26 cellular contexts compared by ENCODE assay signal in the genomic region with DNA sequence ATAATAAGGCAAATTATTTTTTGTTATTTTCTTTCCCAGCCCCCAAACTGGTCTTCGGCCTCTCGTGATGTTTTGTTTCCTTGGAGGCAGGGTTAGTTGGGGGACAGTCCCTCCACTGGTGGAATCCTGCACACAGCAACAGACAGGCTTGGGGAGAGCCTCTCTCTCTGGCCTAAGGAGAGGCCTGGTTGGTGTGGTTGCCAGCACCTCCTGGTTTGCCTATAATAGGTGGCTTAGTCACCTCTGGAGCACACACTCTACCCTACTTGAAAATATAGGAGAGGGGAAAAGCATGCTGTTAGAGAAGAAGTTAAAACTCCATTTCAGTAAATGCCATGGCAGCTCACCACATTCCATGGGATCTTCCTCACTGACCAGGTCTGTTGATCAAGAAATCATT.
"Had no signal": no experiment of that assay in that cellular context is flagged by ENCODE, and none has a peak within 500 bp of the region (broad histone marks: within the 10 kb centered on the region; RNA-seq: fewer than 3 reads in every experiment).

No MANE protein-coding gene starts in this region.

- H3K4me1 ChIP-seq: ascending aorta, breast epithelium, colonic mucosa, gastroesophageal sphincter had no signal

- ATAC-seq: activated CD4-positive, alpha-beta T cell treated with anti-CD3 and anti-CD28 coated beads for 36 hours; activated CD8-positive, alpha-beta memory T cell treated with anti-CD3 and anti-CD28 coated beads, Interleukin-2, amount 10 ng/mL, durations not matched to agents 7 days and 5 days; activated CD8-positive, alpha-beta T cell treated with anti-CD3 and anti-CD28 coated beads, Interleukin-2, amount 10 ng/mL, durations not matched to agents 7 days and 5 days; activated naive CD4-positive, alpha-beta T cell treated with anti-CD3 and anti-CD28 coated beads, Interleukin-2, amount 50 U/mL, for 72 hours; gastroesophageal sphincter had no signal

- DNase-seq: activated CD4-positive, alpha-beta memory T cell treated with anti-CD3 and anti-CD28 coated beads for 36 hours; activated CD4-positive, alpha-beta T cell treated with anti-CD3 and anti-CD28 coated beads for 36 hours; activated CD4-positive, alpha-beta T cell treated with anti-CD3 and anti-CD28 coated beads, Interleukin-2, amount 10 ng/mL, durations not matched to agents 24 days and 14 days; activated CD4-positive, CD25-positive, alpha-beta regulatory T cell; activated CD4-positive, CD25-positive, alpha-beta regulatory T cell treated with anti-CD3 and anti-CD28 coated beads, Interleukin-2, amount 50 U/mL, for 72 hours; activated CD8-positive, alpha-beta memory T cell treated with anti-CD3 and anti-CD28 coated beads, Interleukin-2, amount 10 ng/mL, durations not matched to agents 7 days and 5 days; activated CD8-positive, alpha-beta memory T cell treated with anti-CD3 and anti-CD28 coated beads, Interleukin-2, amount 50 U/mL, for 4 hours; activated CD8-positive, alpha-beta T cell treated with anti-CD3 and anti-CD28 coated beads, Interleukin-2, amount 10 ng/mL, durations not matched to agents 7 days and 5 days; activated effector memory CD4-positive, alpha-beta T cell treated with anti-CD3 and anti-CD28 coated beads, Interleukin-2, amount 50 U/mL, for 16 hours; activated naive CD4-positive, alpha-beta T cell treated with anti-CD3 and anti-CD28 coated beads, Interleukin-2, amount 10 ng/mL, durations not matched to agents 7 days and 5 days; activated naive CD8-positive, alpha-beta T cell treated with anti-CD3 and anti-CD28 coated beads, Interleukin-2, amount 10 ng/mL, durations not matched to agents 7 days and 5 days; activated T-cell treated with anti-CD3 and anti-CD28 coated beads, Interleukin-2, amount 50 U/mL, for 1 hour; activated T-cell treated with anti-CD3 and anti-CD28 coated beads, Interleukin-2, amount 50 U/mL, for 48 hours; central memory CD4-positive, alpha-beta T cell; cerebellar nuclear complex; colonic mucosa; effector CD8-positive, alpha-beta T cell; esophagus squamous epithelium; foreskin melanocyte; T-helper 2 cell had no signal

- H3K4me3 ChIP-seq: ascending aorta, breast epithelium, cardiac muscle cell, colonic mucosa, esophagus squamous epithelium, gastroesophageal sphincter had no signal

- H3K27ac ChIP-seq: ascending aorta, breast epithelium, cardiac muscle cell, colonic mucosa, epithelial cell of prostate, esophagus squamous epithelium, gastroesophageal sphincter had no signal

- H3K36me3 ChIP-seq: ascending aorta, breast epithelium, cardiac muscle cell, colonic mucosa, esophagus squamous epithelium, gastroesophageal sphincter had no signal

- H3K27me3 ChIP-seq: ascending aorta, breast epithelium, cardiac muscle cell, colonic mucosa, esophagus squamous epithelium, gastroesophageal sphincter had no signal

- H3K9me3 ChIP-seq: ascending aorta, breast epithelium, colonic mucosa, esophagus squamous epithelium, gastroesophageal sphincter had no signal
